8 cellular contexts compared by ENCODE assay signal in the genomic region with DNA sequence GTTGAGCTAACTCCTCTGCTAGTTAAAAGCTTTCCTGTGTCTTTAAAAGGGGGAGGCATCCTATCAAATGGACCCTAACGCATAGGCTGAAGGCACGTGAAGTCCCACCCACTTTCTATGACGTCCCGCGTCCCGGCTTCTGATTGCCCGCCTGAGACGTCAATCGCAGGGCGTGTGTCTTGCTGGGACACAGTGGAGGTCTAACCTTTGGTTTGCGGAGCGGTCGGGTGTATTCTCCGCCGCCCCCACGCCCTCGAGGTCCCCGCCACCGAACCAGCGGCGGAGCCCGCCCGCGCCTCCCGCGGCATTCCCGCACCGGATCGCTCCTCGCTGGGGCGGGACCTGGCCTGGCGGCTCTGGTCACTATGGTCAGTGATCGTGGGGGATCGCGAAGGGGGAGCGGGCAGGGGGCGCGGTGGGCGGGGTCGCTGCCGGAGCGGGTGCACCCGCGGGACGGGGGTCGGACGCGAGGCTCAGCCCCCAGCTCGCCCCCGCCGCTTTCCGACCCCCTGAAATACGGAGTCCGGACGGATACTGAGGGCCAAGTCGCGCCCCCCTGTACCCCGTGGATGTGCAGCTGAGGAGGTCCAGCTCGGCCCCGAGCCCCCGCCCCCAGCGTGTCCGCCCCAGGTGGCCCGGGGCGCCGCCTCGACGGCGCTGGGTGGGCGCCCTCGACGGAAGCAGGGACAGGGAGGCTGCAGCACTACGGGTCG. TPM values are rescaled to one million over a fixed set of nuclear protein-coding genes. Genes with fewer than 3 reads are reported as not detected.
DNase-seq lines count a peak whose midpoint lies in the region; ATAC-seq and TF ChIP-seq lines count a peak whose summit lies in the region.

OTUB2 (plus strand) TSS at position 168 of the 713 bp plus-strand sequence; CDS start at position 366, 198 bp downstream.

- H3K4me3 Mint-ChIP-seq in activated B cell treated with CpG ODN at 0.5 μM for 24 hours, result peak within 1 kb of the TSS; percentile 78

- ATAC-seq in GM18907 (IDR thresholded peaks at IDR 0.05; ENCODE audit: unreplicated experiment), result peak; percentile 99
- ATAC-seq in HG03175 (IDR thresholded peaks at IDR 0.05; ENCODE audit: unreplicated experiment), result peak; percentile 100
- peak; percentile 100 for ATAC-seq in activated B cell treated with CpG ODN at 0.5 μM for 24 hours (ENCODE audit: low read depth)

- no peaks in the 10 kb centered on the region for H3K36me3 Mint-ChIP-seq in activated B cell treated with CpG ODN at 0.5 μM for 24 hours (ENCODE audit: low read depth)

- TF ChIP-seq CTCF in activated B cell treated with CpG ODN at 0.5 μM for 24 hours (IDR thresholded peaks at IDR 0.05), result no peak

- H3K4me1 Mint-ChIP-seq in activated B cell treated with CpG ODN at 0.5 μM for 24 hours, result peaks cover 5% of the 10 kb centered on the region

- POLR2A ChIA-PET in activated B cell treated with CpG ODN at 0.5 μM for 24 hours (lab: Charles Lee), result interaction anchor here (1.5 kb wide), 1 partner anchor 55 kb away, joined by 4 read pairs; the partner anchor contains the start of genes DDX24 and IFI27L1

- H3K27ac Mint-ChIP-seq in activated B cell treated with CpG ODN at 0.5 μM for 24 hours, result no peak within 1 kb of the TSS

- CTCF ChIA-PET in activated B cell treated with CpG ODN at 0.5 μM for 24 hours (lab: Charles Lee), result interaction anchor here (0.9 to 1.3 kb wide), 5 partner anchors 10 to 154 kb away, joined by 3 to 5 read pairs (median 3); no protein-coding TSS in a partner anchor

- no peaks in the 10 kb centered on the region for H3K9me3 Mint-ChIP-seq in activated B cell treated with CpG ODN at 0.5 μM for 24 hours

- in situ Hi-C loops in ACHN (cut with HindIII; ENCODE audit: low pct_ligation_motif_present, low pct_unique_long_range_greater_than_20kb, low sequenced_read_pairs), result no loop called here

- peak; percentile 98 for DNase-seq in ACHN
- DNase-seq in NCI-H2227 treated with DMSO at 0.1 percent for 48 hours (lab: John Stamatoyannopoulos, UW), result peak; percentile 91
- peak; percentile 90 for DNase-seq in activated B cell treated with CpG ODN at 0.5 μM for 24 hours
- DNase-seq in central memory CD4-positive, alpha-beta T cell, result peak; percentile 95
- peak; percentile 100 for DNase-seq in inferior parietal cortex (ENCODE audit: extremely low spot score)
- DNase-seq in smooth muscle cell of the brain vasculature (ENCODE audit: low read depth, low spot score), result peak; percentile 95

- intact Hi-C loops in activated B cell treated with CpG ODN at 0.5 μM for 24 hours (cut with micrococcal nuclease), result loop anchor here (1.0 kb wide), 2 partner anchors 55 kb away; partner anchors contain the start of genes DDX24 and IFI27L1

- peaks cover 29% of the 10 kb centered on the region for H3K27me3 Mint-ChIP-seq in activated B cell treated with CpG ODN at 0.5 μM for 24 hours

RNA-seq across cellular contexts. Expression of gene OTUB2, which starts in this region (rescaled TPM):
- total RNA-seq in activated B cell treated with CpG ODN at 0.5 μM for 24 hours, result 0.12 TPM in 1 of 2 replicates, not detected in the other

Comparison
In these comparisons a context has a peak if more than half of its experiments do, and no peak if none do; other contexts are left out.
1. Peak in every context shown above with its lines: DNase-seq and ATAC-seq.
2. Peak in DNase-seq and ATAC-seq in activated B cell treated with CpG ODN at 0.5 μM for 24 hours; RNA of the gene not detected or under 1 TPM.